In genomic region chr1:50968021-50968883, GRCh38 we compare ENCODE assay signal across 8 cellular contexts.
DNase-seq lines count a peak whose midpoint lies in the region; ATAC-seq and TF ChIP-seq lines count a peak whose summit lies in the region.

No MANE protein-coding gene starts in this region.

- DNase-seq in GM13976 (ENCODE audit: low spot score) (peak; percentile 90), NCI-H187 (lab: John Stamatoyannopoulos, UW) (peak; percentile 85 to 87), T-helper 22 cell (ENCODE audit: low read depth) (peak; percentile 75), astrocyte of the cerebellum (ENCODE audit: low read depth) (peak; percentile 76), hippocampal formation (lab: John Stamatoyannopoulos, UW) (peak; percentile 85 to 89), retinal pigment epithelial cell (ENCODE audit: low read depth) (peak; percentile 59), MM.1S (no peak)

- H3K4me2 ChIP-seq in MM.1S (ENCODE audit: low read depth, low read length), result no peak overlapping the region

- H3F3A ChIP-seq in MM.1S (ENCODE audit: insufficient read depth, low read length), result no peaks in the 10 kb centered on the region

- no peaks in the 10 kb centered on the region for H4K20me1 ChIP-seq in MM.1S (ENCODE audit: insufficient read depth, low read length)

- no peaks in the 10 kb centered on the region for H3K27me3 ChIP-seq in MM.1S (replicated peaks; ENCODE audit: insufficient read depth, low read length)

- no peaks in the 10 kb centered on the region for H3K9me2 ChIP-seq in MM.1S (replicated peaks; ENCODE audit: insufficient read depth, low read length)

- in situ Hi-C loops in GM13976 (cut with MboI; ENCODE audit: low sequenced_read_pairs, unreplicated experiment), result loop anchor here (25.0 kb wide), 1 partner anchor 569 kb away; no protein-coding TSS in a partner anchor
- in situ Hi-C loops in astrocyte of the cerebellum (cut with HindIII; ENCODE audit: low sequenced_read_pairs), result no loop called here

- H3K9me3 ChIP-seq in MM.1S (replicated peaks; ENCODE audit: insufficient read depth, low read length), result no peaks in the 10 kb centered on the region

- H3K4me1 ChIP-seq in MM.1S (ENCODE audit: low read length), result no peaks in the 10 kb centered on the region

- H3K4me3 ChIP-seq in astrocyte of the cerebellum (ENCODE audit: low read depth, low read length) (peak overlapping the region; percentile 93), retinal pigment epithelial cell (ENCODE audit: low read length) (peak overlapping the region; percentile 90), MM.1S (ENCODE audit: low read length) (no peak overlapping the region)

- no peaks in the 10 kb centered on the region for H3K36me3 ChIP-seq in MM.1S (replicated peaks; ENCODE audit: insufficient read depth, low read length)

- H3K79me2 ChIP-seq in MM.1S (ENCODE audit: low read length), result no peaks in the 10 kb centered on the region

- TF ChIP-seq CTCF in GM13976 (IDR thresholded peaks at IDR 0.05; ENCODE audit: borderline replicate concordance, control extremely low read depth, extremely low read depth, insufficient read depth, missing control alignments) (peak; percentile 64), astrocyte of the cerebellum (IDR thresholded peaks at IDR 0.05; ENCODE audit: low read depth, low read length, missing control alignments) (peak; percentile 41), retinal pigment epithelial cell (conservative IDR thresholded peaks at IDR 0.05; ENCODE audit: low read depth, low read length) (peak; percentile 33), MM.1S (IDR thresholded peaks at IDR 0.05; ENCODE audit: low read length) (no peak)

- H3K9ac ChIP-seq in MM.1S (ENCODE audit: low read length), result no peak overlapping the region

- peak; percentile 64 for ATAC-seq in HG02885 (IDR thresholded peaks at IDR 0.05; ENCODE audit: poor library complexity, unreplicated experiment)

- no peak overlapping the region for H2AFZ ChIP-seq in MM.1S (ENCODE audit: low read length)

- H3K27ac ChIP-seq in MM.1S (ENCODE audit: low read length), result no peak overlapping the region
